ENCODE assay signal across 1 cellular context in the genomic region with DNA sequence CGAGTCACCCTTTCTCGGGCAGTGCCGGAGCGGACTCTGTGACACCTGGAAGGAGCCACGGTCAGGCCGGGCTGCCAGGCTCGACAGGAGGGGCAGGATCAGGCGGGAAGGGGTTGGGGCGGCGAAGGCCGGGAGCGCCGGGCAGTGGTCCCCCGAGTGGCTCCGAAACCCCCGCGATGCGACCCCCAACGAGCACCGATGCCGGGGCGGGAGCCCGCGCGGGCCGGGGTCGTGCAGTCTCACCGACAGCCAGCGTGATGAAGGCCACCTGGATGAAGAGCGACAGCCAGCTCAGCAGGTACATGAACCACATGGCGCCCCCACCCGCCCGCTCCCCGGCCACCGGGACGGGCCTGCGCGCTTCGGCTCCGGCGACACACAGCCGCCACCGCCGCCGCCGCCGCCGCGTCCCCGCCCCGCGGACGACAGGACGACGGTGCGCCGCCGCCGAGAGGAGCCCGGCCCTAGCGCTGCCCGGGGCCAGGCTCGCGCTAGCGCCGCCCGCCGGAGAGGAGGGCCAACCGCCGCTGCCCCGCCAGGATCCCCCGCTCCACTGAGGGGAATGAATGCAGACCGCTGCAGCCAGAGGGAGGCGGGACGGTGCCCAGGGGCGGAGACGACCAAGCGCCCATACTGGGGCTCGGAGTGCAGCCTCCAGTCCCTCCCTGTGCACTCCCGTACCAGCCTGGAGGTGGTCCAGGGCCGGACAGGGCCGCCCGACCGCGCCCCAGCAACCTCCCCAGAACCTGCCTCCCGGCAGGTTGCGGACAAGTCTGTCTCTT.
TF ChIP-seq lines count a peak whose summit lies in the region.

Gene TEX261, minus strand, starts transcription at position 429 of the 782 bp plus-strand sequence. Its CDS starts 116 bp downstream, at position 313.

TF ChIP-seq in HepG2, 621 proteins besides CTCF, POLR2A, EP300 and RAD21 (continued from another document and continues in another):
- TF ChIP-seq MYC (CRISPR knock-in tag; IDR thresholded peaks at IDR 0.05; ENCODE audit: borderline replicate concordance): peak; percentile 50; the same call in 1 of the 2 replicates
- 0 out of 2 replicates have a peak, but pooled peaks have one; percentile 26 for TF ChIP-seq ZNF558 (CRISPR knock-in tag; IDR thresholded peaks at IDR 0.05; ENCODE audit: borderline replicate concordance)
- TF ChIP-seq STAG1 (CRISPR knock-in tag; IDR thresholded peaks at IDR 0.05): no peak
- TF ChIP-seq ZNF703 (CRISPR knock-in tag; IDR thresholded peaks at IDR 0.05; ENCODE audit: borderline replicate concordance): no peak
- TF ChIP-seq MAF1 (CRISPR knock-in tag; IDR thresholded peaks at IDR 0.05; ENCODE audit: borderline replicate concordance): no peak
- TF ChIP-seq ZNF660 (CRISPR knock-in tag; IDR thresholded peaks at IDR 0.05; ENCODE audit: borderline replicate concordance, low read depth): no peak
- peak; percentile 79 for TF ChIP-seq SP5 (CRISPR knock-in tag; IDR thresholded peaks at IDR 0.05; ENCODE audit: borderline replicate concordance, low read depth)
- no peak; the same call in 1 of the 2 replicates for TF ChIP-seq HES4 (CRISPR knock-in tag; IDR thresholded peaks at IDR 0.05; ENCODE audit: borderline replicate concordance)
- no peak for TF ChIP-seq EZH2 (conservative IDR thresholded peaks at IDR 0.05; ENCODE audit: low read depth, low read length)
- TF ChIP-seq, protein P1, sequence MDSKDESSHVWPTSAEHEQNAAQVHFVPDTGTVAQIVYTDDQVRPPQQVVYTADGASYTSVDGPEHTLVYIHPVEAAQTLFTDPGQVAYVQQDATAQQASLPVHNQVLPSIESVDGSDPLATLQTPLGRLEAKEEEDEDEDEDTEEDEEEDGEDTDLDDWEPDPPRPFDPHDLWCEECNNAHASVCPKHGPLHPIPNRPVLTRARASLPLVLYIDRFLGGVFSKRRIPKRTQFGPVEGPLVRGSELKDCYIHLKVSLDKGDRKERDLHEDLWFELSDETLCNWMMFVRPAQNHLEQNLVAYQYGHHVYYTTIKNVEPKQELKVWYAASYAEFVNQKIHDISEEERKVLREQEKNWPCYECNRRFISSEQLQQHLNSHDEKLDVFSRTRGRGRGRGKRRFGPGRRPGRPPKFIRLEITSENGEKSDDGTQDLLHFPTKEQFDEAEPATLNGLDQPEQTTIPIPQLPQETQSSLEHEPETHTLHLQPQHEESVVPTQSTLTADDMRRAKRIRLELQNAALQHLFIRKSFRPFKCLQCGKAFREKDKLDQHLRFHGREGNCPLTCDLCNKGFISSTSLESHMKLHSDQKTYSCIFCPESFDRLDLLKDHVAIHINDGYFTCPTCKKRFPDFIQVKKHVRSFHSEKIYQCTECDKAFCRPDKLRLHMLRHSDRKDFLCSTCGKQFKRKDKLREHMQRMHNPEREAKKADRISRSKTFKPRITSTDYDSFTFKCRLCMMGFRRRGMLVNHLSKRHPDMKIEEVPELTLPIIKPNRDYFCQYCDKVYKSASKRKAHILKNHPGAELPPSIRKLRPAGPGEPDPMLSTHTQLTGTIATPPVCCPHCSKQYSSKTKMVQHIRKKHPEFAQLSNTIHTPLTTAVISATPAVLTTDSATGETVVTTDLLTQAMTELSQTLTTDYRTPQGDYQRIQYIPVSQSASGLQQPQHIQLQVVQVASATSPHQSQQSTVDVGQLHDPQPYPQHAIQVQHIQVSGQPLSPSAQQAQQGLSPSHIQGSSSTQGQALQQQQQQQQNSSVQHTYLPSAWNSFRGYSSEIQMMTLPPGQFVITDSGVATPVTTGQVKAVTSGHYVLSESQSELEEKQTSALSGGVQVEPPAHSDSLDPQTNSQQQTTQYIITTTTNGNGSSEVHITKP (CRISPR knock-in tag; IDR thresholded peaks at IDR 0.05; ENCODE audit: low read depth): no peak
- no peak for TF ChIP-seq ESRRA (CRISPR knock-in tag; IDR thresholded peaks at IDR 0.05; ENCODE audit: low read depth)
- TF ChIP-seq ZBTB38 (CRISPR knock-in tag; IDR thresholded peaks at IDR 0.05): no peak
- TF ChIP-seq, protein P2, sequence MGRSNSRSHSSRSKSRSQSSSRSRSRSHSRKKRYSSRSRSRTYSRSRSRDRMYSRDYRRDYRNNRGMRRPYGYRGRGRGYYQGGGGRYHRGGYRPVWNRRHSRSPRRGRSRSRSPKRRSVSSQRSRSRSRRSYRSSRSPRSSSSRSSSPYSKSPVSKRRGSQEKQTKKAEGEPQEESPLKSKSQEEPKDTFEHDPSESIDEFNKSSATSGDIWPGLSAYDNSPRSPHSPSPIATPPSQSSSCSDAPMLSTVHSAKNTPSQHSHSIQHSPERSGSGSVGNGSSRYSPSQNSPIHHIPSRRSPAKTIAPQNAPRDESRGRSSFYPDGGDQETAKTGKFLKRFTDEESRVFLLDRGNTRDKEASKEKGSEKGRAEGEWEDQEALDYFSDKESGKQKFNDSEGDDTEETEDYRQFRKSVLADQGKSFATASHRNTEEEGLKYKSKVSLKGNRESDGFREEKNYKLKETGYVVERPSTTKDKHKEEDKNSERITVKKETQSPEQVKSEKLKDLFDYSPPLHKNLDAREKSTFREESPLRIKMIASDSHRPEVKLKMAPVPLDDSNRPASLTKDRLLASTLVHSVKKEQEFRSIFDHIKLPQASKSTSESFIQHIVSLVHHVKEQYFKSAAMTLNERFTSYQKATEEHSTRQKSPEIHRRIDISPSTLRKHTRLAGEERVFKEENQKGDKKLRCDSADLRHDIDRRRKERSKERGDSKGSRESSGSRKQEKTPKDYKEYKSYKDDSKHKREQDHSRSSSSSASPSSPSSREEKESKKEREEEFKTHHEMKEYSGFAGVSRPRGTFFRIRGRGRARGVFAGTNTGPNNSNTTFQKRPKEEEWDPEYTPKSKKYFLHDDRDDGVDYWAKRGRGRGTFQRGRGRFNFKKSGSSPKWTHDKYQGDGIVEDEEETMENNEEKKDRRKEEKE (IDR thresholded peaks at IDR 0.05): no peak
- TF ChIP-seq SRF (IDR thresholded peaks at IDR 0.05; ENCODE audit: low read depth, low read length): no peak
- no peak for TF ChIP-seq ZSCAN20 (CRISPR knock-in tag; IDR thresholded peaks at IDR 0.05; ENCODE audit: borderline replicate concordance)
- TF ChIP-seq, protein P3, sequence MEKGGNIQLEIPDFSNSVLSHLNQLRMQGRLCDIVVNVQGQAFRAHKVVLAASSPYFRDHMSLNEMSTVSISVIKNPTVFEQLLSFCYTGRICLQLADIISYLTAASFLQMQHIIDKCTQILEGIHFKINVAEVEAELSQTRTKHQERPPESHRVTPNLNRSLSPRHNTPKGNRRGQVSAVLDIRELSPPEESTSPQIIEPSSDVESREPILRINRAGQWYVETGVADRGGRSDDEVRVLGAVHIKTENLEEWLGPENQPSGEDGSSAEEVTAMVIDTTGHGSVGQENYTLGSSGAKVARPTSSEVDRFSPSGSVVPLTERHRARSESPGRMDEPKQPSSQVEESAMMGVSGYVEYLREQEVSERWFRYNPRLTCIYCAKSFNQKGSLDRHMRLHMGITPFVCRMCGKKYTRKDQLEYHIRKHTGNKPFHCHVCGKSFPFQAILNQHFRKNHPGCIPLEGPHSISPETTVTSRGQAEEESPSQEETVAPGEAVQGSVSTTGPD (CRISPR knock-in tag; IDR thresholded peaks at IDR 0.05): peak; percentile 62; the same call in 1 of the 2 replicates
- peak; percentile 70; the same call in 1 of the 2 replicates for TF ChIP-seq YEATS4 (CRISPR knock-in tag; IDR thresholded peaks at IDR 0.05; ENCODE audit: borderline replicate concordance)
- TF ChIP-seq, protein P4, sequence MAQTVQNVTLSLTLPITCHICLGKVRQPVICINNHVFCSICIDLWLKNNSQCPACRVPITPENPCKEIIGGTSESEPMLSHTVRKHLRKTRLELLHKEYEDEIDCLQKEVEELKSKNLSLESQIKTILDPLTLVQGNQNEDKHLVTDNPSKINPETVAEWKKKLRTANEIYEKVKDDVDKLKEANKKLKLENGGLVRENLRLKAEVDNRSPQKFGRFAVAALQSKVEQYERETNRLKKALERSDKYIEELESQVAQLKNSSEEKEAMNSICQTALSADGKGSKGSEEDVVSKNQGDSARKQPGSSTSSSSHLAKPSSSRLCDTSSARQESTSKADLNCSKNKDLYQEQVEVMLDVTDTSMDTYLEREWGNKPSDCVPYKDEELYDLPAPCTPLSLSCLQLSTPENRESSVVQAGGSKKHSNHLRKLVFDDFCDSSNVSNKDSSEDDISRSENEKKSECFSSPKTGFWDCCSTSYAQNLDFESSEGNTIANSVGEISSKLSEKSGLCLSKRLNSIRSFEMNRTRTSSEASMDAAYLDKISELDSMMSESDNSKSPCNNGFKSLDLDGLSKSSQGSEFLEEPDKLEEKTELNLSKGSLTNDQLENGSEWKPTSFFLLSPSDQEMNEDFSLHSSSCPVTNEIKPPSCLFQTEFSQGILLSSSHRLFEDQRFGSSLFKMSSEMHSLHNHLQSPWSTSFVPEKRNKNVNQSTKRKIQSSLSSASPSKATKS (CRISPR knock-in tag; IDR thresholded peaks at IDR 0.05): no peak
- TF ChIP-seq ZNF605 (CRISPR knock-in tag; IDR thresholded peaks at IDR 0.05): peak; percentile 60
- TF ChIP-seq CBFB (CRISPR knock-in tag; IDR thresholded peaks at IDR 0.05): peak; percentile 82
- no peak for TF ChIP-seq ZNF550 (CRISPR knock-in tag; IDR thresholded peaks at IDR 0.05; ENCODE audit: borderline replicate concordance)
- no peak; the same call in 1 of the 2 replicates for TF ChIP-seq CREBL2 (CRISPR knock-in tag; IDR thresholded peaks at IDR 0.05; ENCODE audit: borderline replicate concordance)
- TF ChIP-seq MED1 (CRISPR knock-in tag; IDR thresholded peaks at IDR 0.05): peak; percentile 69
- TF ChIP-seq ZNF879 (CRISPR knock-in tag; IDR thresholded peaks at IDR 0.05): no peak
- 0 out of 2 replicates have a peak, but pooled peaks have one; percentile 34 for TF ChIP-seq KDM4B (CRISPR knock-in tag; IDR thresholded peaks at IDR 0.05)
- TF ChIP-seq ZNF354B (CRISPR knock-in tag; IDR thresholded peaks at IDR 0.05): 0 out of 2 replicates have a peak, but pooled peaks have one; percentile 13
- TF ChIP-seq SNAPC2 (CRISPR knock-in tag; IDR thresholded peaks at IDR 0.05): peak; percentile 78; the same call in 1 of the 2 replicates
- TF ChIP-seq CCAR2 (optimal IDR thresholded peaks at IDR 0.05; ENCODE audit: low read depth, low read length): no peak
- no peak for TF ChIP-seq NFRKB (IDR thresholded peaks at IDR 0.05)
- no peak; the same call in 1 of the 2 replicates for TF ChIP-seq U2AF2 (IDR thresholded peaks at IDR 0.05; ENCODE audit: low read depth, low read length)
- TF ChIP-seq SP4 (CRISPR knock-in tag; IDR thresholded peaks at IDR 0.05): peak; percentile 93
- no peak for TF ChIP-seq ZNF749 (CRISPR knock-in tag; IDR thresholded peaks at IDR 0.05; ENCODE audit: borderline replicate concordance)
- no peak for TF ChIP-seq ZNF143 (CRISPR knock-in tag; IDR thresholded peaks at IDR 0.05)
- TF ChIP-seq ZNF382 (CRISPR knock-in tag; IDR thresholded peaks at IDR 0.05; ENCODE audit: borderline replicate concordance): no peak
- peak; percentile 38; the same call in 1 of the 2 replicates for TF ChIP-seq ZNF713 (CRISPR knock-in tag; IDR thresholded peaks at IDR 0.05)
- TF ChIP-seq KAT2B (IDR thresholded peaks at IDR 0.05; ENCODE audit: borderline replicate concordance, low read depth, low read length): no peak
- TF ChIP-seq ZNF446 (CRISPR knock-in tag; IDR thresholded peaks at IDR 0.05): no peak
- TF ChIP-seq ZFP36L1 (CRISPR knock-in tag; IDR thresholded peaks at IDR 0.05): no peak
- TF ChIP-seq DR1 (CRISPR knock-in tag; IDR thresholded peaks at IDR 0.05): no peak; the same call in 1 of the 2 replicates
- TF ChIP-seq KLF11 (CRISPR knock-in tag; IDR thresholded peaks at IDR 0.05): peak; percentile 39; the same call in 1 of the 2 replicates
- TF ChIP-seq CBX2 (IDR thresholded peaks at IDR 0.05; ENCODE audit: low read depth, low read length): no peak
- TF ChIP-seq CBX2 (CRISPR knock-in tag; IDR thresholded peaks at IDR 0.05; ENCODE audit: low read depth): 0 out of 2 replicates have a peak, but pooled peaks have one; percentile 22
- no peak for TF ChIP-seq ZNF24 (IDR thresholded peaks at IDR 0.05)
- TF ChIP-seq MAZ (IDR thresholded peaks at IDR 0.05; ENCODE audit: borderline replicate concordance, low read depth, low read length): peak; percentile 67; the same call in 1 of the 2 replicates
- peak; percentile 95 for TF ChIP-seq MAZ (CRISPR knock-in tag; IDR thresholded peaks at IDR 0.05; ENCODE audit: low read depth)
- no peak for TF ChIP-seq NFE2L1 (CRISPR knock-in tag; IDR thresholded peaks at IDR 0.05; ENCODE audit: borderline replicate concordance)
- peak; percentile 24; the same call in 1 of the 2 replicates for TF ChIP-seq ZNF333 (CRISPR knock-in tag; IDR thresholded peaks at IDR 0.05; ENCODE audit: borderline replicate concordance)
- no peak for TF ChIP-seq FOXK2 (IDR thresholded peaks at IDR 0.05)
- TF ChIP-seq ZNF576 (CRISPR knock-in tag; IDR thresholded peaks at IDR 0.05): no peak
- TF ChIP-seq, protein P5, sequence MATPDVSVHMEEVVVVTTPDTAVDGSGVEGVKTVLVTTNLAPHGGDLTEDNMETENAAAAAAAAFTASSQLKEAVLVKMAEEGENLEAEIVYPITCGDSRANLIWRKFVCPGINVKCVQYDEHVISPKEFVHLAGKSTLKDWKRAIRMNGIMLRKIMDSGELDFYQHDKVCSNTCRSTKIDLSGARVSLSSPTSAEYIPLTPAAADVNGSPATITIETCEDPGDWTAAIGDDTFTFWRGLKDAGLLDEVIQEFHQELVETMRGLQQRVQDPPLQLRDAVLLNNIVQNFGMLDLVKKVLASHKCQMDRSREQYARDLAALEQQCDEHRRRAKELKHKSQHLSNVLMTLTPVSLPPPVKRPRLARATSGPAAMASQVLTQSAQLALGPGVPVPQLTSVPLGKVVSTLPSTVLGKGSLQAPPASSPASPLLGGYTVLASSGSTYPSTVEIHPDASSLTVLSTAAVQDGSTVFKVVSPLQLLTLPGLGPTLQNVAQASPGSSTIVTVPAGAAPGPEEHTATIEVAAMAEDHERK (CRISPR knock-in tag; IDR thresholded peaks at IDR 0.05; ENCODE audit: low read depth): peak; percentile 94
- no peak for TF ChIP-seq ZSCAN21 (CRISPR knock-in tag; IDR thresholded peaks at IDR 0.05; ENCODE audit: borderline replicate concordance)
- TF ChIP-seq, protein P6, sequence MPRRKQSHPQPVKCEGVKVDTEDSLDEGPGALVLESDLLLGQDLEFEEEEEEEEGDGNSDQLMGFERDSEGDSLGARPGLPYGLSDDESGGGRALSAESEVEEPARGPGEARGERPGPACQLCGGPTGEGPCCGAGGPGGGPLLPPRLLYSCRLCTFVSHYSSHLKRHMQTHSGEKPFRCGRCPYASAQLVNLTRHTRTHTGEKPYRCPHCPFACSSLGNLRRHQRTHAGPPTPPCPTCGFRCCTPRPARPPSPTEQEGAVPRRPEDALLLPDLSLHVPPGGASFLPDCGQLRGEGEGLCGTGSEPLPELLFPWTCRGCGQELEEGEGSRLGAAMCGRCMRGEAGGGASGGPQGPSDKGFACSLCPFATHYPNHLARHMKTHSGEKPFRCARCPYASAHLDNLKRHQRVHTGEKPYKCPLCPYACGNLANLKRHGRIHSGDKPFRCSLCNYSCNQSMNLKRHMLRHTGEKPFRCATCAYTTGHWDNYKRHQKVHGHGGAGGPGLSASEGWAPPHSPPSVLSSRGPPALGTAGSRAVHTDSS (CRISPR knock-in tag; conservative IDR thresholded peaks at IDR 0.05): no peak
- TF ChIP-seq ZNF501 (CRISPR knock-in tag; IDR thresholded peaks at IDR 0.05): peak; percentile 89
- TF ChIP-seq ZNF383 (CRISPR knock-in tag; IDR thresholded peaks at IDR 0.05; ENCODE audit: borderline replicate concordance): no peak
- TF ChIP-seq SNAI1 (CRISPR knock-in tag; IDR thresholded peaks at IDR 0.05; ENCODE audit: borderline replicate concordance): no peak
- no peak for TF ChIP-seq ZFP37 (CRISPR knock-in tag; IDR thresholded peaks at IDR 0.05; ENCODE audit: borderline replicate concordance)
